In genomic region chr2:158456309-158457066, GRCh38 we compare ENCODE assay signal across 8 cellular contexts. TPM values are rescaled to one million over a fixed set of nuclear protein-coding genes. Genes with fewer than 3 reads are reported as not detected.
DNase-seq lines count a peak whose midpoint lies in the region; ATAC-seq and TF ChIP-seq lines count a peak whose summit lies in the region.

CCDC148 (minus strand) TSS chr2:158456753; CDS start chr2:158456439, 314 bp downstream.
PKP4 (plus strand) TSS chr2:158456952; CDS start chr2:158533185, 76,233 bp downstream.

- H3K9me3 ChIP-seq in BLaER1 treated with 17β-estradiol and CSF1 and Interleukin-3, amounts not matched to agents 10 nM and 100 nM (replicated peaks in 1 of 11) = no peaks in the 10 kb centered on the region
- H3K9me3 ChIP-seq in left lung = no peaks in the 10 kb centered on the region

- H4K20me1 ChIP-seq in BLaER1 treated with 17β-estradiol and CSF1 and Interleukin-3, amounts not matched to agents 10 nM and 100 nM = peaks cover 11 to 35% (median 29%) of the 10 kb centered on the region in 11 experiments; a peak in 20 of 22 replicates

- peaks cover 13 to 25% (median 22%) of the 10 kb centered on the region in 10 experiments for H3K4me1 ChIP-seq in BLaER1 treated with 17β-estradiol and CSF1 and Interleukin-3, amounts not matched to agents 10 nM and 100 nM
- H3K4me1 ChIP-seq in left lung = peaks cover 0 to 40% of the 10 kb centered on the region in 2 donors

- H3K36me3 ChIP-seq in BLaER1 treated with 17β-estradiol and CSF1 and Interleukin-3, amounts not matched to agents 10 nM and 100 nM = no peaks in the 10 kb centered on the region
- H3K36me3 ChIP-seq in left lung = no peaks in the 10 kb centered on the region

- TF ChIP-seq CTCF in left lung (IDR thresholded peaks at IDR 0.05) = no peak

- H3K4me2 ChIP-seq in BLaER1 treated with 17β-estradiol and CSF1 and Interleukin-3, amounts not matched to agents 10 nM and 100 nM = peak within 1 kb of the TSS; percentile 87 to 99 (median 95)

- peaks cover 19 to 27% (median 22%) of the 10 kb centered on the region in 11 experiments for H3K27me3 ChIP-seq in BLaER1 treated with 17β-estradiol and CSF1 and Interleukin-3, amounts not matched to agents 10 nM and 100 nM
- H3K27me3 ChIP-seq in left lung = no peaks in the 10 kb centered on the region

- intact Hi-C loops in left lung (cut with DNase I) = loop anchor here in 1 of 2 donors (10.0 kb wide), 1 partner anchor 272 kb away; no protein-coding TSS in a partner anchor

- peak within 1 kb of the TSS; percentile 74 to 92 (median 85) for H3K4me3 ChIP-seq in BLaER1 treated with 17β-estradiol and CSF1 and Interleukin-3, amounts not matched to agents 10 nM and 100 nM
- peak within 1 kb of the TSS; percentile 87 to 97 for H3K4me3 ChIP-seq in left lung

- peak; percentile 88 for ATAC-seq in GM19351 (IDR thresholded peaks at IDR 0.05; ENCODE audit: unreplicated experiment)
- peak; percentile 91 for ATAC-seq in HG03469 (IDR thresholded peaks at IDR 0.05; ENCODE audit: unreplicated experiment)
- peak; percentile 90 for ATAC-seq in left lung

- peak within 1 kb of the TSS; percentile 39 to 89 (median 80); a peak in 21 of 22 replicates for H3K27ac ChIP-seq in BLaER1 treated with 17β-estradiol and CSF1 and Interleukin-3, amounts not matched to agents 10 nM and 100 nM
- peak within 1 kb of the TSS; percentile 86 to 94 for H3K27ac ChIP-seq in left lung

- peak; percentile 92 for DNase-seq in NCI-H526 treated with DMSO at 0.1 percent for 48 hours (lab: John Stamatoyannopoulos, UW)
- peak; percentile 72 to 85 for DNase-seq in activated CD4-positive, alpha-beta T cell treated with anti-CD3 and anti-CD28 coated beads, Interleukin-2, amount 50 U/mL, for 24 hours (ENCODE audit: low read depth in 1 of 2, low spot score in 1 of 2)
- peak; percentile 91 for DNase-seq in dedifferentiated amniotic fluid mesenchymal stem cell (ENCODE audit: extremely low spot score)
- DNase-seq in left lung = peak; percentile 91 to 96
- DNase-seq in stimulated activated CD4-positive, alpha-beta T cell treated with anti-CD3 and anti-CD28 coated beads, Interleukin-2, amount 100 ng/mL, for 24 hours = peak; percentile 87 to 89

- H3K9ac ChIP-seq in BLaER1 treated with 17β-estradiol and CSF1 and Interleukin-3, amounts not matched to agents 10 nM and 100 nM = peak within 1 kb of the TSS; percentile 79 to 88 (median 86)

RNA-seq across cellular contexts. Expression of gene CCDC148, which starts in this region (rescaled TPM):
- total RNA-seq in left lung = 1 to 10 TPM in 1 of 2 donors, under 1 TPM in 1; 0.64 to 1.3 TPM

RNA-seq across cellular contexts. Expression of gene PKP4, which starts in this region (rescaled TPM):
- total RNA-seq in left lung = 10 to 100 TPM; 48.3 to 57.8 TPM

Comparison
In these comparisons a context has a peak if more than half of its experiments do, and no peak if none do; other contexts are left out.
1. Peak in every context shown above with its lines: DNase-seq, ATAC-seq, H3K4me3 ChIP-seq and H3K27ac ChIP-seq.